In the genomic region with DNA sequence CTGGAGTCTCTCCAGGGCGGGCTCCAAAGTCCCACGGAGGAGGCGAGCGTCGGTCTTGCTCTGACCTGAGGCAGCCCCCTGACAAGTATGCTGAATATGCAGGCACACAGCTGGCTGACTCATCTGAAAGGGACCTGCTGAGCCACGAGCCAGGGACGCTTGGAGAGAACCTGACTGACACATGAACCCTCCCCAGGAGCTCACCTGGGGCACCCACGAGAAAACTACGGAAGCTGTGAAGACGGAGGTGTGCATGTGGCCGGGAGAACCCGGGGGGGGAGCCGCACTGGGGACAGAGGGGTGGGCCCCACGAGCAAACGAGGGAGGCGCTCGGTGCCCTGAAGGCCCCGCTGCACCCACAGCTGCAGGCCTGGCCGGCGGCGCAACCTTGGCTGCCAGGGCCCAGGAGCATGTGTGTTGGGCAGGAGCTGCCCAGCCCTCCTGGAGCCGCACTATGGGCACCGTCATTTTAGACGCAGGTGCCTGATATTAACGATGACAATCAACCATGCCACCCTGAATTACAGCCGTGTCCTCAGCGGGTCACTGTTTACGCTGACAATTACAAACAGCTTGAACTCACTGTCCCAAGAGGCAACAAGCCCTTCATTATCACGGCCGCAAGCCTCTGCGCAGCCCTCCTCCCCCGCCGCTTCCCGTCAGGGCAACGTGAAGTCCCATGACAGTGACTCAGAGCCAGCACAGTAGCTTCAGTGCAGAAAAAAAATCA, we compare ENCODE assay signal across 8 cellular contexts.
A peak's percentile ranks its signal among the peaks of the same experiment; 100 is the strongest.
DNase-seq lines count a peak whose midpoint lies in the region; ATAC-seq and TF ChIP-seq lines count a peak whose summit lies in the region.

No MANE protein-coding gene starts in this region.

- CTCF ChIA-PET in RWPE1 (lab: Yijun Ruan, JAX), result interaction anchor here (1.0 kb wide), 1 partner anchor 61 kb away, joined by 4 read pairs; no protein-coding TSS in a partner anchor

- ATAC-seq in GM21786 (IDR thresholded peaks at IDR 0.05; ENCODE audit: unreplicated experiment) (peak; percentile 64), GM21381 (IDR thresholded peaks at IDR 0.05; ENCODE audit: unreplicated experiment) (no peak)

- POLR2A ChIA-PET in RWPE1 (lab: Yijun Ruan, JAX; ENCODE audit: low non-redundant PET), result no interaction called here

- no peak overlapping the region for H3K27ac ChIP-seq in RWPE1

- no peak for TF ChIP-seq CTCF in RWPE1 (conservative IDR thresholded peaks at IDR 0.05; ENCODE audit: low read depth)

- DNase-seq in RWPE1 (ENCODE audit: low spot score) (peak; percentile 38), fibroblast of peridontal ligament (ENCODE audit: extremely low read depth) (peak; percentile 91), myocyte (ENCODE audit: low read depth) (peak; percentile 91), GF-D8 (lab: John Stamatoyannopoulos, UW) (no peak), HuH-7 (ENCODE audit: low spot score) (no peak), activated T-cell treated with anti-CD3 and anti-CD28 coated beads for 4 hours (no peak)

Comparison
In these comparisons a context has a peak if more than half of its experiments do, and no peak if none do; other contexts are left out.
1. DNase-seq: peak in RWPE1 (single experiment), fibroblast of peridontal ligament (single experiment) and myocyte (single experiment); none in GF-D8 (single experiment), HuH-7 (single experiment) and activated T-cell treated with anti-CD3 and anti-CD28 coated beads for 4 hours (single experiment).